1 cellular context compared by ENCODE assay signal in the genomic region with DNA sequence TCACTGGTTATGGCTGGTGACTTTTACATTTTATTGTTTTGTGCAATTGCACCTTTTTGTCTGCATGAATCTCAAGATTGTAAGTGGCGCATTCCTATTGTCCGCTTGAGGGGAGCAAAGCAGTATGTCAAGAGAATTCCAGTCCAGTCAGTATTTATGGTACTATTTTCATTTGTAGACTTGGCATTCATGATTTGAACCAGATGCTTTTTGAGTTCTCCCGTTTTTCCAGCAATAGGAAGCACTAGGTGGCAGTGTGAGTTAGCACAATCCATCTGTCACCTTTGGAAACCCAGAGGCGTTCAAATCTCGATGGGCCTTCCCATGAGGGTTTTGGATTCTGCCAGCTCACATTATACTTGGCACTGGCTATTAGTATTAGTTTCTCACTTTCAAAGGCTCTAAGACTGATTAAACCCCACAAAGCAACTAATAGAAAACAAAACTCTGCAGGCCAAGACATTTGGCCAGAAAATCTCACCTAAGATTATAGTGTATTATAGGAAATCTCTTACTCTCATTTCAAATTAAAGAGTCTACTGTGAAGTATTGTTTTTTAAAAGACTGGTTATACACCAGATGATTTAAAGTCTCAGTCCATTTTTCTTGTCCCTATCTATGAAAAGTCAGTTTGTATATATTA.
TF ChIP-seq lines count a peak whose summit lies in the region.

No MANE protein-coding gene starts in this region.

TF ChIP-seq in HCT116, 20 proteins besides CTCF, POLR2A, EP300 and RAD21 (continued from another document):
- TF ChIP-seq CEBPB (IDR thresholded peaks at IDR 0.05; ENCODE audit: low read depth) (no peak), FOSL1 (IDR thresholded peaks at IDR 0.05; ENCODE audit: low read depth) (no peak), SP1 (IDR thresholded peaks at IDR 0.05; ENCODE audit: low read depth) (no peak), MAX (IDR thresholded peaks at IDR 0.05) (no peak)
